8 cellular contexts compared by ENCODE assay signal in the genomic region with DNA sequence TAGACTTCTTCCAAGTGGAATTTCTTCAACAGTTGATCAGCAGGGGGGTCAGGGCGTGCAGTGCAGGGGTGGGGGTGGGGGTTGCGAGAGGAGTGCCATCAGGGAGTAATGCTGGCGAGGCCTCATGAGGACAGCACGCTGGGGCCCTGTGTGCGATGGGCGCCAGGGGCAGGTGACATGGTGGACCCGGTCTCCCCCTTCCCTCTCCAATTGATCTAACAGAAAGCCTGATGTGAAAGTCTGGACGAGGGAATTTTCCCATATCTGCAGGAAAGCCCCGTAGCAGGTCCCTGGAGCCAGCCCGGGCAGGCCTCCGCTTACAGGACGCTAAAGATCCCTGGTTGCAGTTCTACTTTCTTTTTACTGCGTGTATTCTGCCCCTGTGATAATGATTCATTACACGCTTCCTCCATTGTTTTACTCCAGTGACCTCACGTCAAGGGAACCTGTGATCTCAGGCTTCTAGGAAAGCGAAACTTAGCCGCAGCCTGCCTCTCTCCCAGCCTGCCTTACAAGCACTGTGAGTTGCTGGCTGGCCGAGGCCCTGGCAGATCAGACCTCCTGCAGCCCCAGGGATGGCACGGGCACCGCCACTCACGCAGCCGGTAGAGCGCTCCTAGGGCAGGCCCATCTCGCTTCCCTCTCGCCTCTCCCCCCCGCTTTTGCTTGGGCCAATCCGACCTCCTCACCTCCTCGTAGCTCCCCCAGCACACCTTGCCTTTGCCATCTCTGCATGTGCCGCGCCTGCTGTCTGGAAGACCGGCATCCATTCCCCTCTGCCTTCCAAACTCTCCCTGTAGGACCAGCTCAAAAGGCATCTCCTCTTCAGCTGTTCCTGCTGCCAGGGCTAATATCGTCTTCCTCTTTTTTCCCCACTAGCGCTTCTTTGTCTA. TPM values are rescaled to one million over a fixed set of nuclear protein-coding genes. Genes with fewer than 3 reads are reported as not detected.
DNase-seq lines count a peak whose midpoint lies in the region; ATAC-seq and FAIRE-seq lines count a peak whose summit lies in the region.

No MANE protein-coding gene starts in this region.

- H3K9me3 Mint-ChIP-seq in CD4-positive, alpha-beta memory T cell: peaks cover 0 to 2% (median 0%) of the 10 kb centered on the region in 8 donors
- no peaks in the 10 kb centered on the region for H3K9me3 Mint-ChIP-seq in T-helper 1 cell treated with Interleukin-12 subunit alpha and Interleukin-12 subunit beta and Interleukin-4 antibody, amounts not matched to agents 30 μg/mL and 1 μg/mL, for 36 hours

- intact Hi-C loops in CD4-positive, alpha-beta memory T cell (cut with micrococcal nuclease): loop anchor here (5.0 kb wide), 1 partner anchor 51 kb away; a partner anchor contains a TSS

- ATAC-seq in GM19452 (IDR thresholded peaks at IDR 0.05; ENCODE audit: unreplicated experiment): peak; percentile 87
- ATAC-seq in HG03571 (IDR thresholded peaks at IDR 0.05; ENCODE audit: unreplicated experiment): peak; percentile 76

- no peaks in the 10 kb centered on the region for H3K36me3 Mint-ChIP-seq in CD4-positive, alpha-beta memory T cell
- H3K36me3 Mint-ChIP-seq in T-helper 1 cell treated with Interleukin-12 subunit alpha and Interleukin-12 subunit beta and Interleukin-4 antibody, amounts not matched to agents 30 μg/mL and 1 μg/mL, for 36 hours (ENCODE audit: low read depth): peaks cover 10% of the 10 kb centered on the region

- H3K9me3 ChIP-seq in CD4-positive, alpha-beta memory T cell (ENCODE audit: control insufficient read depth in 1 of 2, low read length in 2 of 2): no peaks in the 10 kb centered on the region
- H3K9me3 ChIP-seq in small intestine (ENCODE audit: control insufficient read depth, low read depth): no peaks in the 10 kb centered on the region

- WGBS in small intestine, 3 donors: 11 to 17% (median 15%) methylated on average over 32 to 33 of the region's 33 CpGs

- H3K36me3 ChIP-seq in CD4-positive, alpha-beta memory T cell (ENCODE audit: insufficient read depth, low read length): no peaks in the 10 kb centered on the region
- H3K36me3 ChIP-seq in small intestine (ENCODE audit: control insufficient read depth in 2 of 2, insufficient read depth in 2 of 2, low read length in 2 of 2): no peaks in the 10 kb centered on the region

- FAIRE-seq in small intestine (lab: Jason Lieb, UNC): no peak

- CTCF ChIA-PET in CD4-positive, alpha-beta memory T cell (lab: Charles Lee; ENCODE audit: partially characterized antibody): interaction anchor here (1.0 to 1.7 kb wide), 2 partner anchors 8 to 78 kb away, joined by 3 to 8 read pairs; no protein-coding TSS in a partner anchor

- peak overlapping the region; percentile 38 to 58 for H3K4me3 ChIP-seq in CD4-positive, alpha-beta memory T cell (ENCODE audit: low read length in 2 of 2)
- peak overlapping the region in 1 of 2 donors; percentile 47 for H3K4me3 ChIP-seq in small intestine (ENCODE audit: low read depth in 1 of 2, low read length in 2 of 2)

- H3K27me3 ChIP-seq in CD4-positive, alpha-beta memory T cell (ENCODE audit: insufficient read depth, low read length): no peaks in the 10 kb centered on the region
- no peaks in the 10 kb centered on the region for H3K27me3 ChIP-seq in small intestine (ENCODE audit: control insufficient read depth in 2 of 2, insufficient read depth in 2 of 2, low read length in 2 of 2)

- peaks cover 0 to 1% of the 10 kb centered on the region in 2 donors for H3K27me3 Mint-ChIP-seq in CD4-positive, alpha-beta memory T cell
- H3K27me3 Mint-ChIP-seq in T-helper 1 cell treated with Interleukin-12 subunit alpha and Interleukin-12 subunit beta and Interleukin-4 antibody, amounts not matched to agents 30 μg/mL and 1 μg/mL, for 36 hours (ENCODE audit: low read depth): no peaks in the 10 kb centered on the region

- H3K27ac Mint-ChIP-seq in CD4-positive, alpha-beta memory T cell: peak overlapping the region; percentile 92 to 98 (median 97)
- peak overlapping the region; percentile 99 for H3K27ac Mint-ChIP-seq in T-helper 1 cell treated with Interleukin-12 subunit alpha and Interleukin-12 subunit beta and Interleukin-4 antibody, amounts not matched to agents 30 μg/mL and 1 μg/mL, for 36 hours

- DNase-seq in CD4-positive, alpha-beta memory T cell: peak; percentile 69 to 88 (median 78)
- DNase-seq in amniotic stem cell (lab: John Stamatoyannopoulos, UW): peak; percentile 40
- peak in 32 of 51 donors; percentile 13 to 58 (median 28) for DNase-seq in hypothalamus (lab: John Stamatoyannopoulos, UW)
- peak; percentile 94 for DNase-seq in small intestine
- DNase-seq in NCI-H524 (lab: John Stamatoyannopoulos, UW): no peak

- H3K4me3 Mint-ChIP-seq in CD4-positive, alpha-beta memory T cell: peak overlapping the region; percentile 86 to 98 (median 92)
- peak overlapping the region; percentile 95 for H3K4me3 Mint-ChIP-seq in T-helper 1 cell treated with Interleukin-12 subunit alpha and Interleukin-12 subunit beta and Interleukin-4 antibody, amounts not matched to agents 30 μg/mL and 1 μg/mL, for 36 hours

- H3K4me1 ChIP-seq in CD4-positive, alpha-beta memory T cell (ENCODE audit: insufficient read depth, low read length): peaks cover 18% of the 10 kb centered on the region
- H3K4me1 ChIP-seq in small intestine (ENCODE audit: control insufficient read depth in 2 of 2, insufficient read depth in 1 of 2, low read depth in 1 of 2, low read length in 1 of 2): peaks cover 0 to 4% of the 10 kb centered on the region in 2 donors

- POLR2A ChIA-PET in CD4-positive, alpha-beta memory T cell (lab: Charles Lee; ENCODE audit: partially characterized antibody): interaction anchor here (0.7 to 2.4 kb wide), 5 partner anchors 52 to 164 kb away, joined by 3 to 15 read pairs (median 4); a partner anchor contains a TSS

- H3K27ac ChIP-seq in CD4-positive, alpha-beta memory T cell (ENCODE audit: low read depth, low read length): peak overlapping the region; percentile 63
- peak overlapping the region; percentile 92 for H3K27ac ChIP-seq in small intestine (ENCODE audit: low read depth in 1 of 2, low read length in 1 of 2)

- peaks cover 18 to 42% (median 24%) of the 10 kb centered on the region in 4 donors for H3K4me1 Mint-ChIP-seq in CD4-positive, alpha-beta memory T cell
- peaks cover 50% of the 10 kb centered on the region for H3K4me1 Mint-ChIP-seq in T-helper 1 cell treated with Interleukin-12 subunit alpha and Interleukin-12 subunit beta and Interleukin-4 antibody, amounts not matched to agents 30 μg/mL and 1 μg/mL, for 36 hours (ENCODE audit: low read depth)

RNA-seq across cellular contexts. Expression of a gene that starts 19.2 kb away (rescaled TPM):
- total RNA-seq in CD4-positive, alpha-beta memory T cell: under 1 TPM in 1 of 2 experiments, not detected in 1; 0.22 TPM
- not detected for polyA plus RNA-seq in CD4-positive, alpha-beta memory T cell
- polyA plus RNA-seq in small intestine: 1 to 10 TPM in 2 of 3 donors, under 1 TPM in 1; 0.61 to 6.2 (median 3.1) TPM

RNA-seq across cellular contexts. Expression of a gene that starts 50.6 kb away (rescaled TPM):
- 10 to 100 TPM; 80.0 to 83.8 TPM for total RNA-seq in CD4-positive, alpha-beta memory T cell
- 10 to 100 TPM; 31.4 to 69.6 TPM for polyA plus RNA-seq in CD4-positive, alpha-beta memory T cell
- polyA plus RNA-seq in small intestine: 10 to 100 TPM in 1 of 3 donors, 1 to 10 TPM in 2; 2.9 to 15.2 (median 8.6) TPM

Comparison
In these comparisons a context has a peak if more than half of its experiments do, and no peak if none do; other contexts are left out.
1. DNase-seq: peak in CD4-positive, alpha-beta memory T cell (5 of 5), amniotic stem cell (single experiment), hypothalamus (32 of 51) and small intestine (single experiment); none in NCI-H524 (0 of 2).